In the genomic region with DNA sequence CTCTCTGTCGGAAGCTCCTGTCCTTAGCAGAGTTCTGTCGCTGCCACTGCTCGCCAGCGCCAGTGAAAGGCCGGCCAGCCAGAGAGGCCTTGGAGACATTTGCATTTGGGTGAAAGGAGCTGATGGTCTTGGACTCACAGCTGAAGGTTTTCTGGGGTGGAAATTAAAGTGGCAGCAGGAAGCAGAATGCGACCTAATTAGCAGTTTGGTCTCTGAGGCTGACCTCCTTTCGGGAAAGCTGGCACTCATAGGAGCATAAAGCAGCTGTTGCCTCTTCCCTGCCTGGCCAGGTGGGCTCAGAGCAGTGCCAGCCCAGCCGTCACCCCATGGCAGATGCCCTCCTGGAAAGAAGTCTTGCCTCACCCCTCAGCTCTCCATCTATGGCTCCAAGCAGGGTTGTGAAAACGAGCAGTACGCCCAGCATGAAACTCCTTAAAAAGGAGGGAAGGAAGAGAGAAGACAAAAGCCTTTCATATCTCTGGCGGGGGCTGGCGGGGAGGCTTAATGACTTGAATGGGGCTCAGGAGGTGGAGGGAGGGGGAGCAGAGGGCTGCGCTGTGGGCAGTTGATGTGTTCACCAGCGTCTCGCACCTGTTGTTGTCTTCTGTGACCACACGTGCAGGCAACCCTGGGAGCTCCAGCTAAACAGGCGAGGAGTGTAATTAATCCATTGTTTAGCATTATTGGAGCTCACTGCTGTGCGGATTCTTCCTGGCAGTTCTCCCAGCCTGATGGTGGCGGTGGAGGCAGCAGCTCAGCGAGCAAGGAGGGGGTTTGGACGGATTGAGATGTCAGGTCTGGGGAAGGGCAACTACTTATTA, we compare ENCODE assay signal across 11 cellular contexts.
DNase-seq lines count a peak whose midpoint lies in the region; ATAC-seq and TF ChIP-seq lines count a peak whose summit lies in the region.
"Had no signal": no experiment of that assay in that cellular context is flagged by ENCODE, and none has a peak within 500 bp of the region (broad histone marks: within the 10 kb centered on the region; RNA-seq: fewer than 3 reads in every experiment).

No MANE protein-coding gene starts in this region.

- TF ChIP-seq RAD21 in SK-N-SH (IDR thresholded peaks at IDR 0.05; ENCODE audit: low read length), result no peak

- TF ChIP-seq POLR2A in sigmoid colon (IDR thresholded peaks at IDR 0.05), result no peak

- TF ChIP-seq CTCF in sigmoid colon (IDR thresholded peaks at IDR 0.05) (no peak), SK-N-SH (IDR thresholded peaks at IDR 0.05) (no peak)

- H2AFZ ChIP-seq in SK-N-SH (ENCODE audit: low read depth), result no peak overlapping the region

- no peak overlapping the region for H3K4me2 ChIP-seq in SK-N-SH

- POLR2A ChIA-PET in SK-N-SH (lab: Yijun Ruan, JAX), result no interaction called here

- no peaks in the 10 kb centered on the region for H3K9me2 ChIP-seq in SK-N-SH

- TF ChIP-seq EP300 in sigmoid colon (IDR thresholded peaks at IDR 0.05), result no peak
- no peak for TF ChIP-seq EP300 in SK-N-SH (IDR thresholded peaks at IDR 0.05; ENCODE audit: borderline replicate concordance in 1 of 2, low read depth in 1 of 2, low read length in 1 of 2)

- no peaks in the 10 kb centered on the region for H3K79me2 ChIP-seq in SK-N-SH (ENCODE audit: insufficient read depth)

- H3F3A ChIP-seq in SK-N-SH (replicated peaks; ENCODE audit: insufficient read depth), result no peaks in the 10 kb centered on the region

- H4K20me1 ChIP-seq in SK-N-SH (ENCODE audit: insufficient read depth), result no peaks in the 10 kb centered on the region

- no peak for ATAC-seq in HG03025 (IDR thresholded peaks at IDR 0.05; ENCODE audit: low FRiP score, unreplicated experiment)

- peak overlapping the region; percentile 29; the same call in 1 of the 2 replicates for H3K4me3 ChIP-seq in HUES6 (ENCODE audit: low read depth, low read length)
- H3K4me3 ChIP-seq in sigmoid colon, result no peak overlapping the region
- H3K4me3 ChIP-seq in SK-N-SH (ENCODE audit: low read depth in 2 of 2, low read length in 1 of 2), result no peak overlapping the region

- H3K36me3 ChIP-seq in HUES6 (ENCODE audit: control insufficient read depth, insufficient read depth, low read length), result no peaks in the 10 kb centered on the region
- no peaks in the 10 kb centered on the region for H3K36me3 ChIP-seq in sigmoid colon
- no peaks in the 10 kb centered on the region for H3K36me3 ChIP-seq in SK-N-SH (replicated peaks in 1 of 2; ENCODE audit: control insufficient read depth in 1 of 2, insufficient read depth in 2 of 2, low read length in 1 of 2)
- H3K36me3 ChIP-seq: spleen had no signal

- WGBS in sigmoid colon, 2 donors, result 76 to 87% methylated on average over 21 of the region's 21 CpGs
- WGBS in SK-N-SH (ENCODE audit: low lambda C conversion rate), result 16% methylated on average over 19 of the region's 21 CpGs

- H3K27ac ChIP-seq in HUES6 (ENCODE audit: low read depth, low read length), result peak overlapping the region; percentile 51
- H3K27ac ChIP-seq in sigmoid colon, result peak overlapping the region in 3 of 4 donors; percentile 11 to 55 (median 24)
- no peak overlapping the region for H3K27ac ChIP-seq in SK-N-SH (ENCODE audit: low read depth in 2 of 2, low read length in 1 of 2)
- H3K27ac ChIP-seq: spleen had no signal

- no peaks in the 10 kb centered on the region for H3K27me3 ChIP-seq in HUES6 (ENCODE audit: control insufficient read depth, insufficient read depth, low read length)
- H3K27me3 ChIP-seq in sigmoid colon, result no peaks in the 10 kb centered on the region
- no peaks in the 10 kb centered on the region; the same call in 1 of the 2 replicates for H3K27me3 ChIP-seq in SK-N-SH (ENCODE audit: insufficient read depth)
- H3K27me3 ChIP-seq: spleen had no signal

- intact Hi-C loops in sigmoid colon (cut with DNase I), result no loop called here

- H3K9me3 ChIP-seq in HUES6 (ENCODE audit: control insufficient read depth, insufficient read depth, low read depth, low read length) (peaks cover 17% of the 10 kb centered on the region; the same call in 1 of the 2 replicates), sigmoid colon (no peaks in the 10 kb centered on the region), SK-N-SH (no peaks in the 10 kb centered on the region)
- H3K9me3 ChIP-seq: Caco-2 had no signal

- H3K4me1 ChIP-seq in HUES6 (ENCODE audit: control insufficient read depth, insufficient read depth, low read length), result peaks cover 22% of the 10 kb centered on the region
- H3K4me1 ChIP-seq in sigmoid colon, result peaks cover 0 to 10% (median 0%) of the 10 kb centered on the region in 4 donors
- H3K4me1 ChIP-seq in SK-N-SH (ENCODE audit: control insufficient read depth in 1 of 2, insufficient read depth in 2 of 2, low read depth in 1 of 2, low read length in 1 of 2), result peaks cover 0 to 4% of the 10 kb centered on the region in 2 experiments; a peak in 1 of 4 replicates
- H3K4me1 ChIP-seq: Caco-2, spleen had no signal

- H3K9ac ChIP-seq in HUES6 (ENCODE audit: low read length), result peak overlapping the region; percentile 53
- no peak overlapping the region for H3K9ac ChIP-seq in SK-N-SH

- DNase-seq in NCI-H446 (lab: John Stamatoyannopoulos, UW) (peak; percentile 25 to 48), globus pallidus (ENCODE audit: low spot score) (peak; percentile 41), sigmoid colon (no peak), SK-N-SH (no peak), UCSD-AML1 (lab: John Stamatoyannopoulos, UW; ENCODE audit: unreplicated experiment) (no peak)
- DNase-seq in activated CD4-positive, alpha-beta T cell treated with anti-CD3 and anti-CD28 coated beads, Interleukin-2, amount 50 U/mL, for 4 hours, result no peak
- DNase-seq: Caco-2, spleen, T-helper 9 cell had no signal

- CTCF ChIA-PET in SK-N-SH (lab: Yijun Ruan, JAX), result interaction anchor here (1.3 kb wide), 1 partner anchor 18 kb away, joined by 3 read pairs; no protein-coding TSS in a partner anchor

TF ChIP-seq in SK-N-SH, 30 proteins besides CTCF, POLR2A, EP300 and RAD21 (continues in another document):
- TF ChIP-seq RFX5 (IDR thresholded peaks at IDR 0.05; ENCODE audit: low read length) (no peak), GATA2 (CRISPR knock-in tag; IDR thresholded peaks at IDR 0.05) (no peak), RXRA (IDR thresholded peaks at IDR 0.05; ENCODE audit: borderline replicate concordance, low read depth) (no peak), TCF12 (IDR thresholded peaks at IDR 0.05) (no peak), FOXM1 (IDR thresholded peaks at IDR 0.05; ENCODE audit: low read depth) (no peak), MXI1 (IDR thresholded peaks at IDR 0.05; ENCODE audit: low read depth, low read length) (no peak), RCOR1 (IDR thresholded peaks at IDR 0.05; ENCODE audit: low read length) (no peak), SIN3A (IDR thresholded peaks at IDR 0.05; ENCODE audit: borderline replicate concordance, low read depth, low read length) (no peak)
- TF ChIP-seq, protein P1, sequence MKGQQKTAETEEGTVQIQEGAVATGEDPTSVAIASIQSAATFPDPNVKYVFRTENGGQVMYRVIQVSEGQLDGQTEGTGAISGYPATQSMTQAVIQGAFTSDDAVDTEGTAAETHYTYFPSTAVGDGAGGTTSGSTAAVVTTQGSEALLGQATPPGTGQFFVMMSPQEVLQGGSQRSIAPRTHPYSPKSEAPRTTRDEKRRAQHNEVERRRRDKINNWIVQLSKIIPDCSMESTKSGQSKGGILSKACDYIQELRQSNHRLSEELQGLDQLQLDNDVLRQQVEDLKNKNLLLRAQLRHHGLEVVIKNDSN (IDR thresholded peaks at IDR 0.05; ENCODE audit: borderline replicate concordance, low read depth), result no peak
- TF ChIP-seq, protein P2, sequence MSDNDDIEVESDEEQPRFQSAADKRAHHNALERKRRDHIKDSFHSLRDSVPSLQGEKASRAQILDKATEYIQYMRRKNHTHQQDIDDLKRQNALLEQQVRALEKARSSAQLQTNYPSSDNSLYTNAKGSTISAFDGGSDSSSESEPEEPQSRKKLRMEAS (IDR thresholded peaks at IDR 0.05; ENCODE audit: low read depth), result no peak
- TF ChIP-seq, protein P3, sequence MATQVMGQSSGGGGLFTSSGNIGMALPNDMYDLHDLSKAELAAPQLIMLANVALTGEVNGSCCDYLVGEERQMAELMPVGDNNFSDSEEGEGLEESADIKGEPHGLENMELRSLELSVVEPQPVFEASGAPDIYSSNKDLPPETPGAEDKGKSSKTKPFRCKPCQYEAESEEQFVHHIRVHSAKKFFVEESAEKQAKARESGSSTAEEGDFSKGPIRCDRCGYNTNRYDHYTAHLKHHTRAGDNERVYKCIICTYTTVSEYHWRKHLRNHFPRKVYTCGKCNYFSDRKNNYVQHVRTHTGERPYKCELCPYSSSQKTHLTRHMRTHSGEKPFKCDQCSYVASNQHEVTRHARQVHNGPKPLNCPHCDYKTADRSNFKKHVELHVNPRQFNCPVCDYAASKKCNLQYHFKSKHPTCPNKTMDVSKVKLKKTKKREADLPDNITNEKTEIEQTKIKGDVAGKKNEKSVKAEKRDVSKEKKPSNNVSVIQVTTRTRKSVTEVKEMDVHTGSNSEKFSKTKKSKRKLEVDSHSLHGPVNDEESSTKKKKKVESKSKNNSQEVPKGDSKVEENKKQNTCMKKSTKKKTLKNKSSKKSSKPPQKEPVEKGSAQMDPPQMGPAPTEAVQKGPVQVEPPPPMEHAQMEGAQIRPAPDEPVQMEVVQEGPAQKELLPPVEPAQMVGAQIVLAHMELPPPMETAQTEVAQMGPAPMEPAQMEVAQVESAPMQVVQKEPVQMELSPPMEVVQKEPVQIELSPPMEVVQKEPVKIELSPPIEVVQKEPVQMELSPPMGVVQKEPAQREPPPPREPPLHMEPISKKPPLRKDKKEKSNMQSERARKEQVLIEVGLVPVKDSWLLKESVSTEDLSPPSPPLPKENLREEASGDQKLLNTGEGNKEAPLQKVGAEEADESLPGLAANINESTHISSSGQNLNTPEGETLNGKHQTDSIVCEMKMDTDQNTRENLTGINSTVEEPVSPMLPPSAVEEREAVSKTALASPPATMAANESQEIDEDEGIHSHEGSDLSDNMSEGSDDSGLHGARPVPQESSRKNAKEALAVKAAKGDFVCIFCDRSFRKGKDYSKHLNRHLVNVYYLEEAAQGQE (IDR thresholded peaks at IDR 0.05; ENCODE audit: low read depth, low read length), result no peak
- TF ChIP-seq, protein P4, sequence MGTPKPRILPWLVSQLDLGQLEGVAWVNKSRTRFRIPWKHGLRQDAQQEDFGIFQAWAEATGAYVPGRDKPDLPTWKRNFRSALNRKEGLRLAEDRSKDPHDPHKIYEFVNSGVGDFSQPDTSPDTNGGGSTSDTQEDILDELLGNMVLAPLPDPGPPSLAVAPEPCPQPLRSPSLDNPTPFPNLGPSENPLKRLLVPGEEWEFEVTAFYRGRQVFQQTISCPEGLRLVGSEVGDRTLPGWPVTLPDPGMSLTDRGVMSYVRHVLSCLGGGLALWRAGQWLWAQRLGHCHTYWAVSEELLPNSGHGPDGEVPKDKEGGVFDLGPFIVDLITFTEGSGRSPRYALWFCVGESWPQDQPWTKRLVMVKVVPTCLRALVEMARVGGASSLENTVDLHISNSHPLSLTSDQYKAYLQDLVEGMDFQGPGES (IDR thresholded peaks at IDR 0.05; ENCODE audit: low read depth, low read length), result no peak

Comparison
In these comparisons a context has a peak if more than half of its experiments do, and no peak if none do; other contexts are left out.
1. H3K27ac ChIP-seq: peak in HUES6 (single experiment) and sigmoid colon (3 of 4); none in SK-N-SH (0 of 2).
2. DNase-seq: peak in NCI-H446 (2 of 2) and globus pallidus (single experiment); none in sigmoid colon (single experiment), activated CD4-positive, alpha-beta T cell treated with anti-CD3 and anti-CD28 coated beads, Interleukin-2, amount 50 U/mL, for 4 hours (0 of 2), SK-N-SH (single experiment) and UCSD-AML1 (single experiment).